ENCODE assay signal across 32 cellular contexts in genomic region chrX:9003041-9003440, GRCh38. TPM values are rescaled to one million over a fixed set of nuclear protein-coding genes. Genes with fewer than 3 reads are reported as not detected.
DNase-seq lines count a peak whose midpoint lies in the region; ATAC-seq lines count a peak whose summit lies in the region.
"Had no signal": no experiment of that assay in that cellular context is flagged by ENCODE, and none has a peak within 500 bp of the region (broad histone marks: within the 10 kb centered on the region; RNA-seq: fewer than 3 reads in every experiment).

No MANE protein-coding gene starts in this region.

- intact Hi-C loops in activated T-helper 2 cell treated with anti-CD3 and anti-CD28 coated beads, Interferon-gamma antibody, Interleukin-2, Interleukin-4, amounts not matched to agents 10 μg/mL and 5 μg/mL and 100 μg/mL, durations not matched to agents 14 hours and 24 hours and 36 hours (cut with micrococcal nuclease), result no loop called here

- in situ Hi-C loops in ACHN (cut with HindIII; ENCODE audit: low pct_ligation_motif_present, low pct_unique_long_range_greater_than_20kb, low sequenced_read_pairs), result no loop called here

- no peak for ATAC-seq in stimulated activated naive CD8-positive, alpha-beta T cell treated with anti-CD3 and anti-CD28 coated beads, Interleukin-15, Interleukin-2, amounts not matched to agents 100 U/mL and 50 U/mL, for 24 hours
- ATAC-seq: activated CD4-positive, CD25-positive, alpha-beta regulatory T cell treated with anti-CD3 and anti-CD28 coated beads, Interleukin-2, amount 50 U/mL, for 24 hours; HCT116; left cardiac atrium; pancreas; right cardiac atrium had no signal

- no peaks in the 10 kb centered on the region for H3K9me3 Mint-ChIP-seq in stimulated activated naive CD8-positive, alpha-beta T cell treated with anti-CD3 and anti-CD28 coated beads, Interleukin-15, Interleukin-2, amounts not matched to agents 100 ng/mL and 50 ng/mL, for 24 hours
- H3K9me3 Mint-ChIP-seq in activated T-helper 2 cell treated with anti-CD3 and anti-CD28 coated beads, Interferon-gamma antibody, Interleukin-2, Interleukin-4, amounts not matched to agents 10 μg/mL and 5 μg/mL and 100 μg/mL, durations not matched to agents 14 hours and 24 hours and 36 hours, result no peaks in the 10 kb centered on the region
- H3K9me3 Mint-ChIP-seq: activated naive CD4-positive, alpha-beta T cell treated with anti-CD3 and anti-CD28 coated beads, Interleukin-2, amount 10 ng/mL, durations not matched to agents 7 days and 5 days; T-helper 1 cell treated with Interleukin-12 subunit alpha and Interleukin-12 subunit beta and Interleukin-4 antibody, amounts not matched to agents 30 μg/mL and 1 μg/mL, for 36 hours had no signal

- H3K27me3 Mint-ChIP-seq in stimulated activated naive CD8-positive, alpha-beta T cell treated with anti-CD3 and anti-CD28 coated beads, Interleukin-15, Interleukin-2, amounts not matched to agents 100 ng/mL and 50 ng/mL, for 24 hours, result no peaks in the 10 kb centered on the region
- H3K27me3 Mint-ChIP-seq in activated T-helper 2 cell treated with anti-CD3 and anti-CD28 coated beads, Interferon-gamma antibody, Interleukin-2, Interleukin-4, amounts not matched to agents 10 μg/mL and 5 μg/mL and 100 μg/mL, durations not matched to agents 14 hours and 24 hours and 36 hours (ENCODE audit: low read depth), result peaks cover 8% of the 10 kb centered on the region
- H3K27me3 Mint-ChIP-seq: activated naive CD4-positive, alpha-beta T cell treated with anti-CD3 and anti-CD28 coated beads, Interleukin-2, amount 10 ng/mL, durations not matched to agents 7 days and 5 days; B cell had no signal

- peaks cover 9% of the 10 kb centered on the region for H3K4me1 Mint-ChIP-seq in stimulated activated naive CD8-positive, alpha-beta T cell treated with anti-CD3 and anti-CD28 coated beads, Interleukin-15, Interleukin-2, amounts not matched to agents 100 ng/mL and 50 ng/mL, for 24 hours (ENCODE audit: low read depth)
- H3K4me1 Mint-ChIP-seq in activated T-helper 2 cell treated with anti-CD3 and anti-CD28 coated beads, Interferon-gamma antibody, Interleukin-2, Interleukin-4, amounts not matched to agents 10 μg/mL and 5 μg/mL and 100 μg/mL, durations not matched to agents 14 hours and 24 hours and 36 hours (ENCODE audit: low read depth), result peaks cover 10% of the 10 kb centered on the region
- H3K4me1 Mint-ChIP-seq: neural crest cell had no signal

- H3K27ac Mint-ChIP-seq in stimulated activated naive CD8-positive, alpha-beta T cell treated with anti-CD3 and anti-CD28 coated beads, Interleukin-15, Interleukin-2, amounts not matched to agents 100 ng/mL and 50 ng/mL, for 24 hours, result peak overlapping the region; percentile 67
- no peak overlapping the region for H3K27ac Mint-ChIP-seq in activated T-helper 2 cell treated with anti-CD3 and anti-CD28 coated beads, Interferon-gamma antibody, Interleukin-2, Interleukin-4, amounts not matched to agents 10 μg/mL and 5 μg/mL and 100 μg/mL, durations not matched to agents 14 hours and 24 hours and 36 hours
- H3K27ac Mint-ChIP-seq: activated naive CD4-positive, alpha-beta T cell treated with anti-CD3 and anti-CD28 coated beads, Interleukin-2, amount 10 ng/mL, durations not matched to agents 7 days and 5 days; B cell; T-helper 1 cell treated with Interleukin-12 subunit alpha and Interleukin-12 subunit beta and Interleukin-4 antibody, amounts not matched to agents 30 μg/mL and 1 μg/mL, for 36 hours had no signal

- no peak for DNase-seq in stimulated activated naive CD8-positive, alpha-beta T cell treated with anti-CD3 and anti-CD28 coated beads, Interleukin-15, Interleukin-2, amounts not matched to agents 100 U/mL and 50 U/mL, for 24 hours
- DNase-seq in NOMO-1 (lab: John Stamatoyannopoulos, UW; ENCODE audit: unreplicated experiment in 2 of 2) (peak; percentile 56 to 65), cerebellar cortex (ENCODE audit: low spot score) (peak; percentile 16), ACHN (no peak), T-helper 9 cell (no peak)
- DNase-seq in activated CD8-positive, alpha-beta memory T cell treated with anti-CD3 and anti-CD28 coated beads for 24 hours, result no peak
- DNase-seq in activated T-helper 2 cell treated with anti-CD3 and anti-CD28 coated beads, Interferon-gamma antibody, Interleukin-2, Interleukin-4, amounts not matched to agents 10 μg/mL and 5 μg/mL and 100 μg/mL, durations not matched to agents 14 hours and 24 hours and 36 hours (ENCODE audit: low spot score), result no peak
- DNase-seq: activated CD4-positive, alpha-beta T cell treated with anti-CD3 and anti-CD28 coated beads, Interleukin-2, amount 50 U/mL, for 48 hours; activated CD8-positive, alpha-beta memory T cell treated with anti-CD3 and anti-CD28 coated beads, Interleukin-2, amount 50 U/mL, for 48 hours; activated naive CD4-positive, alpha-beta T cell treated with anti-CD3 and anti-CD28 coated beads, Interleukin-2, amount 10 ng/mL, durations not matched to agents 7 days and 5 days; anterior cingulate cortex; effector CD4-positive, alpha-beta T cell; GDM1; hypothalamus; KG1; left cardiac atrium; mesenchymal stem cell; NCI-H146; NCI-H345; OCI-M1; pancreas; right cardiac atrium; stomach had no signal

- no peak overlapping the region for H3K4me3 Mint-ChIP-seq in stimulated activated naive CD8-positive, alpha-beta T cell treated with anti-CD3 and anti-CD28 coated beads, Interleukin-15, Interleukin-2, amounts not matched to agents 100 ng/mL and 50 ng/mL, for 24 hours
- H3K4me3 Mint-ChIP-seq in activated T-helper 2 cell treated with anti-CD3 and anti-CD28 coated beads, Interferon-gamma antibody, Interleukin-2, Interleukin-4, amounts not matched to agents 10 μg/mL and 5 μg/mL and 100 μg/mL, durations not matched to agents 14 hours and 24 hours and 36 hours (ENCODE audit: low read depth), result no peak overlapping the region
- H3K4me3 Mint-ChIP-seq: activated naive CD4-positive, alpha-beta T cell treated with anti-CD3 and anti-CD28 coated beads, Interleukin-2, amount 10 ng/mL, durations not matched to agents 7 days and 5 days; B cell; neural crest cell; T-helper 1 cell treated with Interleukin-12 subunit alpha and Interleukin-12 subunit beta and Interleukin-4 antibody, amounts not matched to agents 30 μg/mL and 1 μg/mL, for 36 hours had no signal

- H3K36me3 Mint-ChIP-seq in stimulated activated naive CD8-positive, alpha-beta T cell treated with anti-CD3 and anti-CD28 coated beads, Interleukin-15, Interleukin-2, amounts not matched to agents 100 ng/mL and 50 ng/mL, for 24 hours (ENCODE audit: low read depth), result no peaks in the 10 kb centered on the region
- no peaks in the 10 kb centered on the region for H3K36me3 Mint-ChIP-seq in activated T-helper 2 cell treated with anti-CD3 and anti-CD28 coated beads, Interferon-gamma antibody, Interleukin-2, Interleukin-4, amounts not matched to agents 10 μg/mL and 5 μg/mL and 100 μg/mL, durations not matched to agents 14 hours and 24 hours and 36 hours (ENCODE audit: low read depth)
- H3K36me3 Mint-ChIP-seq: activated naive CD4-positive, alpha-beta T cell treated with anti-CD3 and anti-CD28 coated beads, Interleukin-2, amount 10 ng/mL, durations not matched to agents 7 days and 5 days had no signal

RNA-seq across cellular contexts. Expression of gene FAM9B, which starts 30.9 kb away (rescaled TPM):
- total RNA-seq in activated T-helper 2 cell treated with anti-CD3 and anti-CD28 coated beads, Interferon-gamma antibody, Interleukin-2, Interleukin-4, amounts not matched to agents 10 μg/mL and 5 μg/mL and 100 μg/mL, durations not matched to agents 14 hours and 24 hours and 36 hours, result 0.41 and 0.87 TPM in 2 replicates
- total RNA-seq: B cell, epithelial cell of proximal tubule, glomerular endothelial cell, left cardiac atrium, neural crest cell, pancreas, right cardiac atrium, smooth muscle cell, stomach had no signal

Comparison
In these comparisons a context has a peak if more than half of its experiments do, and no peak if none do; other contexts are left out.
1. DNase-seq: peak in NOMO-1 (2 of 2) and cerebellar cortex (single experiment); none in stimulated activated naive CD8-positive, alpha-beta T cell treated with anti-CD3 and anti-CD28 coated beads, Interleukin-15, Interleukin-2, amounts not matched to agents 100 U/mL and 50 U/mL, for 24 hours (single experiment), ACHN (single experiment), activated CD8-positive, alpha-beta memory T cell treated with anti-CD3 and anti-CD28 coated beads for 24 hours (single experiment), T-helper 9 cell (single experiment) and activated T-helper 2 cell treated with anti-CD3 and anti-CD28 coated beads, Interferon-gamma antibody, Interleukin-2, Interleukin-4, amounts not matched to agents 10 μg/mL and 5 μg/mL and 100 μg/mL, durations not matched to agents 14 hours and 24 hours and 36 hours (single experiment).